1 cellular context compared by ENCODE assay signal in genomic region chr22:24633243-24634023, GRCh38.
TF ChIP-seq lines count a peak whose summit lies in the region.

No MANE protein-coding gene starts in this region.

TF ChIP-seq in HEK293, 187 proteins besides CTCF, POLR2A, EP300 and RAD21:
- TF ChIP-seq ZNF791 (tag by site-specific recombination; IDR thresholded peaks at IDR 0.05) (0 out of 2 replicates have a peak, but pooled peaks have one; percentile 12), EGR2 (tag by site-specific recombination; IDR thresholded peaks at IDR 0.05; ENCODE audit: low read depth) (peak; percentile 100), ZNF623 (tag by site-specific recombination; IDR thresholded peaks at IDR 0.05) (peak; percentile 85), INSM2 (tag by site-specific recombination; IDR thresholded peaks at IDR 0.05) (0 out of 2 replicates have a peak, but pooled peaks have one; percentile 16), ZFHX2 (tag by site-specific recombination; conservative IDR thresholded peaks at IDR 0.05) (peak; percentile 100), ZSCAN4 (tag by site-specific recombination; IDR thresholded peaks at IDR 0.05) (peak; percentile 93), ZNF148 (tag by site-specific recombination; IDR thresholded peaks at IDR 0.05; ENCODE audit: borderline replicate concordance) (0 out of 2 replicates have a peak, but pooled peaks have one; percentile 54), ZNF239 (tag by site-specific recombination; IDR thresholded peaks at IDR 0.05) (0 out of 2 replicates have a peak, but pooled peaks have one; percentile 22), ZNF266 (tag by site-specific recombination; IDR thresholded peaks at IDR 0.05; ENCODE audit: low read depth) (peak; percentile 7; the same call in 1 of the 2 replicates), KLF9 (tag by site-specific recombination; IDR thresholded peaks at IDR 0.05; ENCODE audit: low read depth) (peak; percentile 54), ZNF121 (tag by site-specific recombination; IDR thresholded peaks at IDR 0.05) (peak; percentile 23; the same call in 1 of the 2 replicates), ZNF157 (tag by site-specific recombination; IDR thresholded peaks at IDR 0.05) (peak; percentile 46; the same call in 1 of the 2 replicates), GLI4 (tag by site-specific recombination; IDR thresholded peaks at IDR 0.05) (peak; percentile 53; the same call in 1 of the 2 replicates), ZBTB7A (tag by site-specific recombination; IDR thresholded peaks at IDR 0.05; ENCODE audit: low read depth) (peak; percentile 63; the same call in 1 of the 2 replicates)
- TF ChIP-seq, protein P1, sequence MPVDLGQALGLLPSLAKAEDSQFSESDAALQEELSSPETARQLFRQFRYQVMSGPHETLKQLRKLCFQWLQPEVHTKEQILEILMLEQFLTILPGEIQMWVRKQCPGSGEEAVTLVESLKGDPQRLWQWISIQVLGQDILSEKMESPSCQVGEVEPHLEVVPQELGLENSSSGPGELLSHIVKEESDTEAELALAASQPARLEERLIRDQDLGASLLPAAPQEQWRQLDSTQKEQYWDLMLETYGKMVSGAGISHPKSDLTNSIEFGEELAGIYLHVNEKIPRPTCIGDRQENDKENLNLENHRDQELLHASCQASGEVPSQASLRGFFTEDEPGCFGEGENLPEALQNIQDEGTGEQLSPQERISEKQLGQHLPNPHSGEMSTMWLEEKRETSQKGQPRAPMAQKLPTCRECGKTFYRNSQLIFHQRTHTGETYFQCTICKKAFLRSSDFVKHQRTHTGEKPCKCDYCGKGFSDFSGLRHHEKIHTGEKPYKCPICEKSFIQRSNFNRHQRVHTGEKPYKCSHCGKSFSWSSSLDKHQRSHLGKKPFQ (tag by site-specific recombination; IDR thresholded peaks at IDR 0.05): peak; percentile 97
- TF ChIP-seq, protein P2, sequence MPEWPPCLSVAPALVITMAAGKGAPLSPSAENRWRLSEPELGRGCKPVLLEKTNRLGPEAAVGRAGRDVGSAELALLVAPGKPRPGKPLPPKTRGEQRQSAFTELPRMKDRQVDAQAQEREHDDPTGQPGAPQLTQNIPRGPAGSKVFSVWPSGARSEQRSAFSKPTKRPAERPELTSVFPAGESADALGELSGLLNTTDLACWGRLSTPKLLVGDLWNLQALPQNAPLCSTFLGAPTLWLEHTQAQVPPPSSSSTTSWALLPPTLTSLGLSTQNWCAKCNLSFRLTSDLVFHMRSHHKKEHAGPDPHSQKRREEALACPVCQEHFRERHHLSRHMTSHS (tag by site-specific recombination; IDR thresholded peaks at IDR 0.05): peak; percentile 66; the same call in 1 of the 2 replicates
- TF ChIP-seq, protein P3, sequence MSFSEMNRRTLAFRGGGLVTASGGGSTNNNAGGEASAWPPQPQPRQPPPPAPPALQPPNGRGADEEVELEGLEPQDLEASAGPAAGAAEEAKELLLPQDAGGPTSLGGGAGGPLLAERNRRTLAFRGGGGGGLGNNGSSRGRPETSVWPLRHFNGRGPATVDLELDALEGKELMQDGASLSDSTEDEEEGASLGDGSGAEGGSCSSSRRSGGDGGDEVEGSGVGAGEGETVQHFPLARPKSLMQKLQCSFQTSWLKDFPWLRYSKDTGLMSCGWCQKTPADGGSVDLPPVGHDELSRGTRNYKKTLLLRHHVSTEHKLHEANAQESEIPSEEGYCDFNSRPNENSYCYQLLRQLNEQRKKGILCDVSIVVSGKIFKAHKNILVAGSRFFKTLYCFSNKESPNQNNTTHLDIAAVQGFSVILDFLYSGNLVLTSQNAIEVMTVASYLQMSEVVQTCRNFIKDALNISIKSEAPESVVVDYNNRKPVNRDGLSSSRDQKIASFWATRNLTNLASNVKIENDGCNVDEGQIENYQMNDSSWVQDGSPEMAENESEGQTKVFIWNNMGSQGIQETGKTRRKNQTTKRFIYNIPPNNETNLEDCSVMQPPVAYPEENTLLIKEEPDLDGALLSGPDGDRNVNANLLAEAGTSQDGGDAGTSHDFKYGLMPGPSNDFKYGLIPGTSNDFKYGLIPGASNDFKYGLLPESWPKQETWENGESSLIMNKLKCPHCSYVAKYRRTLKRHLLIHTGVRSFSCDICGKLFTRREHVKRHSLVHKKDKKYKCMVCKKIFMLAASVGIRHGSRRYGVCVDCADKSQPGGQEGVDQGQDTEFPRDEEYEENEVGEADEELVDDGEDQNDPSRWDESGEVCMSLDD (tag by site-specific recombination; IDR thresholded peaks at IDR 0.05): peak; percentile 47; the same call in 1 of the 2 replicates
- TF ChIP-seq, protein P4, sequence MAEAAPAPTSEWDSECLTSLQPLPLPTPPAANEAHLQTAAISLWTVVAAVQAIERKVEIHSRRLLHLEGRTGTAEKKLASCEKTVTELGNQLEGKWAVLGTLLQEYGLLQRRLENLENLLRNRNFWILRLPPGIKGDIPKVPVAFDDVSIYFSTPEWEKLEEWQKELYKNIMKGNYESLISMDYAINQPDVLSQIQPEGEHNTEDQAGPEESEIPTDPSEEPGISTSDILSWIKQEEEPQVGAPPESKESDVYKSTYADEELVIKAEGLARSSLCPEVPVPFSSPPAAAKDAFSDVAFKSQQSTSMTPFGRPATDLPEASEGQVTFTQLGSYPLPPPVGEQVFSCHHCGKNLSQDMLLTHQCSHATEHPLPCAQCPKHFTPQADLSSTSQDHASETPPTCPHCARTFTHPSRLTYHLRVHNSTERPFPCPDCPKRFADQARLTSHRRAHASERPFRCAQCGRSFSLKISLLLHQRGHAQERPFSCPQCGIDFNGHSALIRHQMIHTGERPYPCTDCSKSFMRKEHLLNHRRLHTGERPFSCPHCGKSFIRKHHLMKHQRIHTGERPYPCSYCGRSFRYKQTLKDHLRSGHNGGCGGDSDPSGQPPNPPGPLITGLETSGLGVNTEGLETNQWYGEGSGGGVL (tag by site-specific recombination; IDR thresholded peaks at IDR 0.05): peak; percentile 55
- TF ChIP-seq, protein P5, sequence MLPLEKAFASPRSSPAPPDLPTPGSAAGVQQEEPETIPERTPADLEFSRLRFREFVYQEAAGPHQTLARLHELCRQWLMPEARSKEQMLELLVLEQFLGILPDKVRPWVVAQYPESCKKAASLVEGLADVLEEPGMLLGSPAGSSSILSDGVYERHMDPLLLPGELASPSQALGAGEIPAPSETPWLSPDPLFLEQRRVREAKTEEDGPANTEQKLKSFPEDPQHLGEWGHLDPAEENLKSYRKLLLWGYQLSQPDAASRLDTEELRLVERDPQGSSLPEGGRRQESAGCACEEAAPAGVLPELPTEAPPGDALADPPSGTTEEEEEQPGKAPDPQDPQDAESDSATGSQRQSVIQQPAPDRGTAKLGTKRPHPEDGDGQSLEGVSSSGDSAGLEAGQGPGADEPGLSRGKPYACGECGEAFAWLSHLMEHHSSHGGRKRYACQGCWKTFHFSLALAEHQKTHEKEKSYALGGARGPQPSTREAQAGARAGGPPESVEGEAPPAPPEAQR (tag by site-specific recombination; IDR thresholded peaks at IDR 0.05): 0 out of 2 replicates have a peak, but pooled peaks have one; percentile 32
